1 cellular context compared by ENCODE assay signal in genomic region chr20:62220666-62221568, GRCh38.
A peak's percentile ranks its signal among the peaks of the same experiment; 100 is the strongest.
TF ChIP-seq lines count a peak whose summit lies in the region.

No MANE protein-coding gene starts in this region.

TF ChIP-seq in GM23338, 12 proteins besides CTCF, POLR2A, EP300 and RAD21:
- TF ChIP-seq ETS1 (IDR thresholded peaks at IDR 0.05) (no peak), EZH2phosphoT487 (IDR thresholded peaks at IDR 0.05; ENCODE audit: unreplicated experiment) (no peak), REST (IDR thresholded peaks at IDR 0.05; ENCODE audit: unreplicated experiment) (peak; percentile 5)
TF ChIP-seq in GM23338: peak in this region for 1.
